In genomic region chr7:140479062-140479738, GRCh38 we compare ENCODE assay signal across 8 cellular contexts. TPM values are rescaled to one million over a fixed set of nuclear protein-coding genes. Genes with fewer than 3 reads are reported as not detected.
A peak's percentile ranks its signal among the peaks of the same experiment; 100 is the strongest.
DNase-seq lines count a peak whose midpoint lies in the region; ATAC-seq and TF ChIP-seq lines count a peak whose summit lies in the region.

A gene with protein sequence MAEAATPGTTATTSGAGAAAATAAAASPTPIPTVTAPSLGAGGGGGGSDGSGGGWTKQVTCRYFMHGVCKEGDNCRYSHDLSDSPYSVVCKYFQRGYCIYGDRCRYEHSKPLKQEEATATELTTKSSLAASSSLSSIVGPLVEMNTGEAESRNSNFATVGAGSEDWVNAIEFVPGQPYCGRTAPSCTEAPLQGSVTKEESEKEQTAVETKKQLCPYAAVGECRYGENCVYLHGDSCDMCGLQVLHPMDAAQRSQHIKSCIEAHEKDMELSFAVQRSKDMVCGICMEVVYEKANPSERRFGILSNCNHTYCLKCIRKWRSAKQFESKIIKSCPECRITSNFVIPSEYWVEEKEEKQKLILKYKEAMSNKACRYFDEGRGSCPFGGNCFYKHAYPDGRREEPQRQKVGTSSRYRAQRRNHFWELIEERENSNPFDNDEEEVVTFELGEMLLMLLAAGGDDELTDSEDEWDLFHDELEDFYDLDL (minus strand): TSS chr7:140479505. CDS start chr7:140479344, 161 bp downstream.

- H3K4me3 ChIP-seq in IMR-90 (ENCODE audit: insufficient read depth, low read depth, low read length) = peak within 1 kb of the TSS; percentile 69
- H3K4me3 ChIP-seq in epithelial cell of esophagus (ENCODE audit: low read length) = peak within 1 kb of the TSS; percentile 77
- peak within 1 kb of the TSS; percentile 99 for H3K4me3 ChIP-seq in mucosa of descending colon

- peaks cover 2% of the 10 kb centered on the region; the same call in 1 of the 2 replicates for H3K4me1 ChIP-seq in IMR-90 (ENCODE audit: control insufficient read depth, insufficient read depth, low read length)
- peaks cover 24% of the 10 kb centered on the region for H3K4me1 ChIP-seq in mucosa of descending colon (ENCODE audit: low read depth)

- peak within 1 kb of the TSS; percentile 51 for H3K27ac ChIP-seq in IMR-90 (ENCODE audit: insufficient read depth, low read length)

- TF ChIP-seq RAD21 in IMR-90 (IDR thresholded peaks at IDR 0.05; ENCODE audit: low read length) = no peak

- POLR2A ChIA-PET in IMR-90 (lab: Charles Lee; ENCODE audit: unreplicated experiment) = interaction anchor here (0.6 kb wide), 1 partner anchor 52 kb away, joined by 3 read pairs; no protein-coding TSS in a partner anchor

- H2BK20ac ChIP-seq in IMR-90 (ENCODE audit: low read depth, low read length) = no peak within 1 kb of the TSS

- H3K14ac ChIP-seq in IMR-90 (replicated peaks; ENCODE audit: low read depth, low read length) = 0 out of 2 replicates have a peak within 1 kb of the TSS, but pooled peaks have one; percentile 25

- no peak within 1 kb of the TSS for H4K5ac ChIP-seq in IMR-90 (ENCODE audit: low read depth, low read length)

- ATAC-seq in GM21528 (IDR thresholded peaks at IDR 0.05; ENCODE audit: low FRiP score, unreplicated experiment) (peak; percentile 91), IMR-90 (ENCODE audit: low read depth) (peak; percentile 98), mucosa of descending colon (peak; percentile 94)

- dilution Hi-C loops in IMR-90 (cut with HindIII; ENCODE audit: low sequenced_read_pairs, unreplicated experiment) = no loop called here

- peak; percentile 32; the same call in 1 of the 2 replicates for TF ChIP-seq POLR2A in IMR-90 (IDR thresholded peaks at IDR 0.05; ENCODE audit: low read depth, low read length)

- no peaks in the 10 kb centered on the region for H3K9me3 ChIP-seq in IMR-90 (ENCODE audit: control insufficient read depth, insufficient read depth, low read length)
- H3K9me3 ChIP-seq in mucosa of descending colon = no peaks in the 10 kb centered on the region

- H3K9me1 ChIP-seq in IMR-90 (ENCODE audit: insufficient read depth, low read length) = 0 out of 2 replicates have a peak, but pooled peaks cover 5% of the 10 kb centered on the region

- 0 out of 2 replicates have a peak within 1 kb of the TSS, but pooled peaks have one; percentile 18 for H3K18ac ChIP-seq in IMR-90 (ENCODE audit: low read depth, low read length)

- H3K9ac ChIP-seq in IMR-90 (ENCODE audit: low read depth, low read length) = peak within 1 kb of the TSS; percentile 67

- TF ChIP-seq CTCF in IMR-90 (conservative IDR thresholded peaks at IDR 0.05; ENCODE audit: low read depth, low read length) = no peak
- no peak for TF ChIP-seq CTCF in epithelial cell of esophagus (IDR thresholded peaks at IDR 0.05; ENCODE audit: insufficient read depth, low read depth, low read length, missing control alignments)
- no peak for TF ChIP-seq CTCF in mucosa of descending colon (IDR thresholded peaks at IDR 0.05)

- peak within 1 kb of the TSS; percentile 96 for H2AFZ ChIP-seq in IMR-90 (replicated peaks; ENCODE audit: low read length, poor library complexity)

- no peak within 1 kb of the TSS; the same call in 1 of the 2 replicates for H4K91ac ChIP-seq in IMR-90 (ENCODE audit: insufficient read depth, low read depth, low read length)

- H3K79me1 ChIP-seq in IMR-90 (ENCODE audit: low read depth in 1 of 2, low read length in 2 of 2) = peaks cover 0 to 18% of the 10 kb centered on the region in 2 experiments; a peak in 1 of 4 replicates

- H2AK5ac ChIP-seq in IMR-90 (ENCODE audit: low read depth, low read length) = no peak within 1 kb of the TSS

- peak within 1 kb of the TSS; percentile 36 for H2BK5ac ChIP-seq in IMR-90 (ENCODE audit: low read depth, low read length, poor library complexity, severe bottlenecking)

- H4K8ac ChIP-seq in IMR-90 (ENCODE audit: low read depth in 2 of 2, low read length in 2 of 2) = peak within 1 kb of the TSS; percentile 71 to 88

- peak; percentile 99 for DNase-seq in DMS 273 (lab: John Stamatoyannopoulos, UW; ENCODE audit: unreplicated experiment)
- peak; percentile 90 for DNase-seq in IMR-90
- DNase-seq in OCI-M1 (lab: John Stamatoyannopoulos, UW) = peak; percentile 93
- peak; percentile 93 for DNase-seq in activated T-cell treated with anti-CD3 and anti-CD28 coated beads for 4 hours
- DNase-seq in epithelial cell of esophagus (ENCODE audit: low read depth) = peak; percentile 97
- DNase-seq in mucosa of descending colon = peak; percentile 96 to 98 (median 98)
- DNase-seq in stimulated activated CD8-positive, alpha-beta memory T cell treated with anti-CD3 and anti-CD28 coated beads, Interleukin-4, amount 100 ng/mL, for 24 hours (ENCODE audit: low read depth) = peak; percentile 88

- H2BK15ac ChIP-seq in IMR-90 (ENCODE audit: low read depth, low read length) = no peak within 1 kb of the TSS

- H3K27me3 ChIP-seq in IMR-90 (ENCODE audit: control insufficient read depth, insufficient read depth, low read length) = peaks cover 4% of the 10 kb centered on the region; the same call in 1 of the 2 replicates

- no peak within 1 kb of the TSS for H2BK120ac ChIP-seq in IMR-90 (ENCODE audit: low read depth, low read length)

- in situ Hi-C loops in IMR-90 (cut with MboI; ENCODE audit: low sequenced_read_pairs) = loop anchor here (5.0 kb wide), 1 partner anchor 173 kb away; no protein-coding TSS in a partner anchor

- no peak within 1 kb of the TSS for H3K23ac ChIP-seq in IMR-90 (ENCODE audit: low read depth, low read length)

- peak within 1 kb of the TSS; percentile 98 for H3K4me2 ChIP-seq in IMR-90 (ENCODE audit: low read depth, low read length)

- peaks cover 25% of the 10 kb centered on the region for H4K20me1 ChIP-seq in IMR-90 (ENCODE audit: insufficient read depth, low read length)

- H3K36me3 ChIP-seq in IMR-90 (ENCODE audit: control insufficient read depth, insufficient read depth, low read length) = no peaks in the 10 kb centered on the region
- no peaks in the 10 kb centered on the region for H3K36me3 ChIP-seq in mucosa of descending colon (ENCODE audit: low read depth)

- peak within 1 kb of the TSS; percentile 88 for H2AK9ac ChIP-seq in IMR-90 (replicated peaks; ENCODE audit: low read depth, low read length, poor library complexity)

- H3K4ac ChIP-seq in IMR-90 (ENCODE audit: low read depth, low read length) = peak within 1 kb of the TSS; percentile 64; the same call in 1 of the 2 replicates

- no TSS peak for BruUV-seq in IMR-90 (replicated peaks; lab: Mats Ljungman, UMichigan)

- CTCF ChIA-PET in IMR-90 (lab: Yijun Ruan, JAX) = no interaction called here

- H3K56ac ChIP-seq in IMR-90 (ENCODE audit: extremely low read depth, insufficient read depth, low read length) = no peak within 1 kb of the TSS

- 0% methylated on average over 16 of the region's 71 CpGs; no CpG with 5 or more reads in 1 of the 2 experiments for WGBS in IMR-90 (ENCODE audit: extremely low coverage in 2 of 2, insufficient read length in 1 of 2), 2 experiments

- intact Hi-C loops in IMR-90 (cut with micrococcal nuclease) = no loop called here
- intact Hi-C loops in mucosa of descending colon (cut with DNase I, micrococcal nuclease) = no loop called here

TF ChIP-seq in IMR-90, 13 proteins besides CTCF, POLR2A, EP300 and RAD21:
- TF ChIP-seq USF2 (IDR thresholded peaks at IDR 0.05; ENCODE audit: low read depth, low read length) (no peak), MAZ (IDR thresholded peaks at IDR 0.05; ENCODE audit: borderline replicate concordance, low read depth, low read length) (peak; percentile 80)

RNA-seq across cellular contexts. Expression of the gene that starts here (rescaled TPM):
- total RNA-seq in IMR-90 (2012; rRNA removed) = 83.0 and 83.3 TPM in 2 replicates
- 38.2 and 47.2 TPM in 2 replicates for polyA plus RNA-seq in IMR-90 (2012; rRNA removed)
- 24.3 and 28.0 TPM in 2 replicates for polyA plus RNA-seq in IMR-90 (2012; cell fraction: cytosol; rRNA removed)
- 21.2 and 38.1 TPM in 2 replicates for polyA plus RNA-seq in IMR-90 (2012; cell fraction: nucleus; rRNA removed; ENCODE audit: low replicate concordance)
- total RNA-seq in mucosa of descending colon = 100 to 1,000 TPM; 169 to 263 (median 188) TPM

Comparison
In these comparisons a context has a peak if more than half of its experiments do, and no peak if none do; other contexts are left out.
1. Peak in every context shown above with its lines: DNase-seq, ATAC-seq, H3K4me3 ChIP-seq and H3K27ac ChIP-seq.